ENCODE assay signal across 11 cellular contexts in the genomic region with DNA sequence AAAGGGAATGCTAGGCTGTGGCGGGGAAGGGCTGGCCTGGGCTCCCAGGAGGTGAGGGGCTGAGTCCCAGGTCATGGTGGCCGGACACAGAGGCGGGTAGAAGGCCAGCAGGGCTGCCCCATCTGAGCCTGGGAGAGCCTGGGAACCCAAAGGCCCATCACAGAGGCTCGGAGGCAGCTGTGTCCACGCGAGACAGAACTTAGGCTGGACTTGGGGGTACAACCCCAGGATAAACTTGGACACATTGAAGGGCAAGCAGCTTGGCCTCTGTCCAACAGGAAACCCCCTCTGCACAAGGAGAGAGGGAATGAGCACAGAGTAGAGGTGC.
DNase-seq lines count a peak whose midpoint lies in the region; ATAC-seq and TF ChIP-seq lines count a peak whose summit lies in the region.
"Had no signal": no experiment of that assay in that cellular context is flagged by ENCODE, and none has a peak within 500 bp of the region (broad histone marks: within the 10 kb centered on the region; RNA-seq: fewer than 3 reads in every experiment).

No MANE protein-coding gene starts in this region.

- no peak for TF ChIP-seq CTCF in lower lobe of right lung (IDR thresholded peaks at IDR 0.05)
- TF ChIP-seq CTCF in suprapubic skin (IDR thresholded peaks at IDR 0.05): no peak

- no peak for TF ChIP-seq POLR2A in suprapubic skin (IDR thresholded peaks at IDR 0.05)

- WGBS in suprapubic skin: 90% methylated on average over 6 of the region's 6 CpGs

- H3K27ac ChIP-seq in lower lobe of right lung (peak overlapping the region; percentile 88), suprapubic skin (peak overlapping the region; percentile 85)

- H3K4me1 Mint-ChIP-seq in activated CD4-positive, alpha-beta T cell treated with anti-CD3 and anti-CD28 coated beads, Interleukin-2, amount 10 ng/mL, durations not matched to agents 7 days and 5 days: peaks cover 93% of the 10 kb centered on the region
- peaks cover 77% of the 10 kb centered on the region for H3K4me1 Mint-ChIP-seq in activated naive CD8-positive, alpha-beta T cell treated with anti-CD3 and anti-CD28 coated beads, Interleukin-2, amount 10 ng/mL, durations not matched to agents 7 days and 5 days

- no peak for ATAC-seq in activated naive CD8-positive, alpha-beta T cell treated with anti-CD3 and anti-CD28 coated beads, Interleukin-2, amount 10 ng/mL, durations not matched to agents 7 days and 5 days (ENCODE audit: low read depth)
- no peak for ATAC-seq in lower lobe of right lung

- CTCF ChIA-PET in activated CD4-positive, alpha-beta T cell treated with anti-CD3 and anti-CD28 coated beads, Interleukin-2, amount 10 ng/mL, durations not matched to agents 7 days and 5 days (lab: Charles Lee): interaction anchor here (1.3 to 24.4 kb wide), 4 partner anchors 11 to 86 kb away, joined by 3 to 525 read pairs (median 28); a partner anchor contains a TSS

- H3K4me3 Mint-ChIP-seq in activated CD4-positive, alpha-beta T cell treated with anti-CD3 and anti-CD28 coated beads, Interleukin-2, amount 10 ng/mL, durations not matched to agents 7 days and 5 days: peak overlapping the region; percentile 41
- H3K4me3 Mint-ChIP-seq in activated naive CD8-positive, alpha-beta T cell treated with anti-CD3 and anti-CD28 coated beads, Interleukin-2, amount 10 ng/mL, durations not matched to agents 7 days and 5 days: peak overlapping the region; percentile 64

- no peaks in the 10 kb centered on the region for H3K9me3 Mint-ChIP-seq in activated CD4-positive, alpha-beta T cell treated with anti-CD3 and anti-CD28 coated beads, Interleukin-2, amount 10 ng/mL, durations not matched to agents 7 days and 5 days
- H3K9me3 Mint-ChIP-seq in activated naive CD8-positive, alpha-beta T cell treated with anti-CD3 and anti-CD28 coated beads, Interleukin-2, amount 10 ng/mL, durations not matched to agents 7 days and 5 days: no peaks in the 10 kb centered on the region
- H3K9me3 Mint-ChIP-seq: activated naive CD4-positive, alpha-beta T cell treated with anti-CD3 and anti-CD28 coated beads, Interleukin-2, amount 50 U/mL, for 72 hours had no signal

- H3K36me3 ChIP-seq in lower lobe of right lung: no peaks in the 10 kb centered on the region
- no peaks in the 10 kb centered on the region for H3K36me3 ChIP-seq in suprapubic skin

- peaks cover 88% of the 10 kb centered on the region for H3K4me1 ChIP-seq in lower lobe of right lung
- H3K4me1 ChIP-seq in suprapubic skin: peaks cover 59% of the 10 kb centered on the region

- no peak for TF ChIP-seq EP300 in suprapubic skin (IDR thresholded peaks at IDR 0.05)

- H3K9me3 ChIP-seq in lower lobe of right lung (no peaks in the 10 kb centered on the region), suprapubic skin (no peaks in the 10 kb centered on the region)

- no peaks in the 10 kb centered on the region for H3K27me3 ChIP-seq in lower lobe of right lung (ENCODE audit: low read depth)
- no peaks in the 10 kb centered on the region for H3K27me3 ChIP-seq in suprapubic skin

- H3K27ac Mint-ChIP-seq in activated CD4-positive, alpha-beta T cell treated with anti-CD3 and anti-CD28 coated beads, Interleukin-2, amount 10 ng/mL, durations not matched to agents 7 days and 5 days: peak overlapping the region; percentile 97
- H3K27ac Mint-ChIP-seq in activated naive CD8-positive, alpha-beta T cell treated with anti-CD3 and anti-CD28 coated beads, Interleukin-2, amount 10 ng/mL, durations not matched to agents 7 days and 5 days: peak overlapping the region; percentile 100
- H3K27ac Mint-ChIP-seq: progenitor cell of endocrine pancreas had no signal

- H3K27me3 Mint-ChIP-seq in activated CD4-positive, alpha-beta T cell treated with anti-CD3 and anti-CD28 coated beads, Interleukin-2, amount 10 ng/mL, durations not matched to agents 7 days and 5 days: no peaks in the 10 kb centered on the region
- H3K27me3 Mint-ChIP-seq in activated naive CD8-positive, alpha-beta T cell treated with anti-CD3 and anti-CD28 coated beads, Interleukin-2, amount 10 ng/mL, durations not matched to agents 7 days and 5 days: no peaks in the 10 kb centered on the region

- POLR2A ChIA-PET in activated CD4-positive, alpha-beta T cell treated with anti-CD3 and anti-CD28 coated beads, Interleukin-2, amount 10 ng/mL, durations not matched to agents 7 days and 5 days (lab: Charles Lee): no interaction called here
- POLR2A ChIA-PET in activated naive CD8-positive, alpha-beta T cell treated with anti-CD3 and anti-CD28 coated beads, Interleukin-2, amount 10 ng/mL, durations not matched to agents 7 days and 5 days (lab: Charles Lee): interaction anchor here (1.2 to 22.2 kb wide), 9 partner anchors 10 to 320 kb away, joined by 3 to 1375 read pairs (median 29); a partner anchor contains a TSS

- H3K4me3 ChIP-seq in lower lobe of right lung: no peak overlapping the region
- no peak overlapping the region for H3K4me3 ChIP-seq in suprapubic skin

- H3K36me3 Mint-ChIP-seq in activated CD4-positive, alpha-beta T cell treated with anti-CD3 and anti-CD28 coated beads, Interleukin-2, amount 10 ng/mL, durations not matched to agents 7 days and 5 days (ENCODE audit: low read depth): no peaks in the 10 kb centered on the region
- peaks cover 5% of the 10 kb centered on the region for H3K36me3 Mint-ChIP-seq in activated naive CD8-positive, alpha-beta T cell treated with anti-CD3 and anti-CD28 coated beads, Interleukin-2, amount 10 ng/mL, durations not matched to agents 7 days and 5 days

- DNase-seq in activated CD4-positive, alpha-beta T cell treated with anti-CD3 and anti-CD28 coated beads, Interleukin-2, amount 10 ng/mL, durations not matched to agents 7 days and 5 days: no peak
- no peak for DNase-seq in activated CD4-positive, alpha-beta T cell treated with anti-CD3 and anti-CD28 coated beads for 48 hours
- no peak for DNase-seq in activated naive CD8-positive, alpha-beta T cell treated with anti-CD3 and anti-CD28 coated beads, Interleukin-2, amount 10 ng/mL, durations not matched to agents 7 days and 5 days
- DNase-seq in lower lobe of right lung (no peak), suprapubic skin (ENCODE audit: low spot score in 2 of 2) (no peak), AG20443 (ENCODE audit: low spot score) (no peak), NAMALWA (ENCODE audit: low spot score) (no peak), NCI-H510A treated with DMSO at 0.1 percent for 48 hours (lab: John Stamatoyannopoulos, UW) (no peak)
- DNase-seq: NCI-H2029 had no signal

- intact Hi-C loops in lower lobe of right lung (cut with DNase I): no loop called here
